19 cellular contexts compared by ENCODE assay signal in the genomic region with DNA sequence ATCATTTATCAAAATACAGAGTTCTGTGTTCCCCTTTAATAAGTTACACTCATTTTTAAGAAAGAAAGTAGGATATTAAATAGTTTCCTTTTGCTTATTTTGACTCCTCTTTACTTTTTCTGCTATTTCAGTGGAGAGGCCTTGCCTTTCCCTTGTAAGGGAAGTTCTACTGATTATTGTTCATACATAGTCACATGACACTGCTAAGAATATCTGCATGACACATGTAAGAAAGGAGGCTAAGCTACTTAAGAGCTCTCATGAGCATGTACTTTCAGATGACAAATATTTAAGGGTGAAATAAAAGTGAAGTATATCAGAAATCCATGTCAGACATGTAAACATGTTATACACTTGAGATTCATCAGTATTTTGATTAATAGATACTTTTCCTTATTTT. TPM values are rescaled to one million over a fixed set of nuclear protein-coding genes. Genes with fewer than 3 reads are reported as not detected.
DNase-seq lines count a peak whose midpoint lies in the region; ATAC-seq, FAIRE-seq and TF ChIP-seq lines count a peak whose summit lies in the region.
"Had no signal": no experiment of that assay in that cellular context is flagged by ENCODE, and none has a peak within 500 bp of the region (broad histone marks: within the 10 kb centered on the region; RNA-seq: fewer than 3 reads in every experiment).

No MANE protein-coding gene starts in this region.

- POLR2A ChIA-PET in K562 (lab: Yijun Ruan, JAX): interaction anchor here (0.6 kb wide), 1 partner anchor 80 kb away, joined by 4 read pairs; no protein-coding TSS in a partner anchor

- peaks cover 80% of the 10 kb centered on the region for H3K4me1 ChIP-seq in Karpas-422 (ENCODE audit: low read length)
- H3K4me1 ChIP-seq in K562 (replicated peaks in 1 of 2; ENCODE audit: control insufficient read depth in 2 of 2, insufficient read depth in 2 of 2, low read length in 2 of 2): no peaks in the 10 kb centered on the region
- H3K4me1 ChIP-seq: BLaER1, Caco-2 had no signal

- H3K27me3 ChIP-seq in Karpas-422 (ENCODE audit: low read length) (no peaks in the 10 kb centered on the region), K562 (ENCODE audit: control insufficient read depth in 2 of 2, insufficient read depth in 2 of 2, low read length in 2 of 2) (no peaks in the 10 kb centered on the region)
- H3K27me3 ChIP-seq: BLaER1 had no signal

- no peaks in the 10 kb centered on the region for H3K9me3 ChIP-seq in Karpas-422 (ENCODE audit: low read length)
- no peaks in the 10 kb centered on the region for H3K9me3 ChIP-seq in K562 (replicated peaks; ENCODE audit: control insufficient read depth, insufficient read depth, low read depth, low read length)
- H3K9me3 ChIP-seq: BLaER1, Caco-2 had no signal

- H3K27ac Mint-ChIP-seq in progenitor cell of endocrine pancreas: no peak overlapping the region
- H3K27ac Mint-ChIP-seq: CD8-positive, alpha-beta memory T cell; GM23338 had no signal

- CTCF ChIA-PET in K562 (lab: Yijun Ruan, JAX; ENCODE audit: low intra/inter-chr PET ratio): no interaction called here

- no peaks in the 10 kb centered on the region for H3K9me2 ChIP-seq in Karpas-422 (replicated peaks; ENCODE audit: insufficient read depth, low read length)

- H3K4me2 ChIP-seq in Karpas-422 (ENCODE audit: low read depth, low read length, poor library complexity, severe bottlenecking): peak overlapping the region; percentile 35
- H3K4me2 ChIP-seq in K562 (ENCODE audit: insufficient read depth, low read length): no peak overlapping the region
- H3K4me2 ChIP-seq: BLaER1, GM23338 had no signal

- TF ChIP-seq CTCF in K562 (IDR thresholded peaks at IDR 0.05 in 2 of 3, conservative IDR thresholded peaks at IDR 0.05 in 1 of 3; ENCODE audit: insufficient read depth in 2 of 3, low read depth in 1 of 3, low read length in 3 of 3) (no peak), fibroblast of mammary gland (conservative IDR thresholded peaks at IDR 0.05; ENCODE audit: control insufficient read depth, insufficient read depth, low read depth, low read length) (no peak), retinal pigment epithelial cell (conservative IDR thresholded peaks at IDR 0.05; ENCODE audit: low read depth, low read length) (no peak), progenitor cell of endocrine pancreas (IDR thresholded peaks at IDR 0.05; ENCODE audit: unreplicated experiment) (no peak)

- no peak for FAIRE-seq in K562 (lab: Jason Lieb, UNC)

- H3K9me1 ChIP-seq in K562 (ENCODE audit: control insufficient read depth, insufficient read depth, low read length): no peaks in the 10 kb centered on the region

- H2AFZ ChIP-seq in Karpas-422 (ENCODE audit: low read length) (no peak overlapping the region), K562 (ENCODE audit: low read depth, low read length) (no peak overlapping the region)
- H2AFZ ChIP-seq: GM23338 had no signal

- peaks cover 3% of the 10 kb centered on the region for H3K27me3 Mint-ChIP-seq in progenitor cell of endocrine pancreas
- H3K27me3 Mint-ChIP-seq: CD8-positive, alpha-beta memory T cell had no signal

- TF ChIP-seq RAD21 in K562 (CRISPR knock-in tag; conservative IDR thresholded peaks at IDR 0.05 in 1 of 2, IDR thresholded peaks at IDR 0.05 in 1 of 2): no peak

- peak overlapping the region; percentile 45 for H3K27ac ChIP-seq in Karpas-422 (ENCODE audit: low read length)
- H3K27ac ChIP-seq in K562 (ENCODE audit: extremely low read depth, low read depth, low read length): no peak overlapping the region
- H3K27ac ChIP-seq: 22Rv1, BLaER1, HL-60 had no signal

- H3K9me3 Mint-ChIP-seq in progenitor cell of endocrine pancreas (ENCODE audit: low read depth): no peaks in the 10 kb centered on the region
- H3K9me3 Mint-ChIP-seq: GM23338 had no signal

- no peak for TF ChIP-seq EP300 in K562 (IDR thresholded peaks at IDR 0.05; ENCODE audit: low read length)

- no peak for TF ChIP-seq POLR2A in K562 (conservative IDR thresholded peaks at IDR 0.05)

- no peak overlapping the region for H3K4me3 Mint-ChIP-seq in progenitor cell of endocrine pancreas (ENCODE audit: low read depth)
- H3K4me3 Mint-ChIP-seq: CD8-positive, alpha-beta memory T cell; GM23338 had no signal

- H3K36me3 ChIP-seq in Karpas-422 (ENCODE audit: insufficient read depth, low read length) (no peaks in the 10 kb centered on the region), K562 (ENCODE audit: control insufficient read depth, insufficient read depth, low read length) (no peaks in the 10 kb centered on the region)
- H3K36me3 ChIP-seq: BLaER1 had no signal

- DNase-seq in Karpas-422 (peak; percentile 62), K562 (ENCODE audit: extremely low read depth in 1 of 4, low spot score in 3 of 4) (no peak), fibroblast of mammary gland (ENCODE audit: low read depth) (peak; percentile 2), retinal pigment epithelial cell (ENCODE audit: low read depth) (peak; percentile 68), HPDE6-E6E7 (ENCODE audit: extremely low spot score) (no peak), progenitor cell of endocrine pancreas (ENCODE audit: low spot score, unreplicated experiment) (no peak)
- DNase-seq in activated CD8-positive, alpha-beta memory T cell treated with anti-CD3 and anti-CD28 coated beads, Interleukin-2, amount 50 U/mL, for 4 hours: no peak
- DNase-seq: AML-193; Caco-2; CD8-positive, alpha-beta memory T cell; DND-41; GF-D8; H7; IMR-90 had no signal

- H4K20me1 ChIP-seq in Karpas-422 (ENCODE audit: insufficient read depth, low read depth, low read length) (no peaks in the 10 kb centered on the region), K562 (replicated peaks; ENCODE audit: control insufficient read depth, insufficient read depth, low read length) (no peaks in the 10 kb centered on the region)
- H4K20me1 ChIP-seq: BLaER1 had no signal

- intact Hi-C loops in K562 (cut with micrococcal nuclease): no loop called here

- H3K4me3 ChIP-seq in Karpas-422 (ENCODE audit: low read length) (no peak overlapping the region), K562 (no peak overlapping the region), fibroblast of mammary gland (ENCODE audit: control insufficient read depth, low read depth, low read length) (no peak overlapping the region), retinal pigment epithelial cell (ENCODE audit: low read length) (no peak overlapping the region)
- H3K4me3 ChIP-seq: BLaER1, GM23338 had no signal

- ATAC-seq in K562: no peak
- ATAC-seq: GM23338 had no signal

- H3K9ac ChIP-seq in Karpas-422 (ENCODE audit: low read length) (no peak overlapping the region), K562 (ENCODE audit: insufficient read depth in 1 of 2, low read depth in 2 of 2, low read length in 2 of 2) (no peak overlapping the region)
- H3K9ac ChIP-seq: BLaER1 had no signal

- no peaks in the 10 kb centered on the region for H3K36me3 Mint-ChIP-seq in progenitor cell of endocrine pancreas (ENCODE audit: insufficient read depth)
- H3K36me3 Mint-ChIP-seq: CD8-positive, alpha-beta memory T cell had no signal

- H3K4me1 Mint-ChIP-seq in progenitor cell of endocrine pancreas (ENCODE audit: low read depth): peaks cover 2% of the 10 kb centered on the region
- H3K4me1 Mint-ChIP-seq: CD8-positive, alpha-beta memory T cell had no signal

- BruUV-seq in K562 (replicated peaks; lab: Mats Ljungman, UMichigan): no TSS peak

- peaks cover 99% of the 10 kb centered on the region for H3K79me2 ChIP-seq in Karpas-422 (ENCODE audit: low read length)
- no peaks in the 10 kb centered on the region for H3K79me2 ChIP-seq in K562 (ENCODE audit: control insufficient read depth, insufficient read depth, low read length)

- in situ Hi-C loops in K562 (cut with MboI): no loop called here

TF ChIP-seq in K562, 482 proteins besides CTCF, POLR2A, EP300 and RAD21:
- TF ChIP-seq ZBTB1 (CRISPR knock-in tag; IDR thresholded peaks at IDR 0.05; ENCODE audit: borderline replicate concordance, low read depth) (no peak), TFE3 (CRISPR knock-in tag; IDR thresholded peaks at IDR 0.05) (peak; percentile 74)

RNA-seq across cellular contexts. Expression of gene MYRIP, which starts 39.0 kb away (rescaled TPM):
- total RNA-seq in Karpas-422 (2014; rRNA removed; shearing (Covaris generic); ENCODE audit: low replicate concordance): 19.0 and 36.1 TPM in 2 replicates
- not detected in 2 replicates for total RNA-seq in K562 (2011; cell fraction: chromatin; rRNA removed; ENCODE audit: low replicate concordance)
- total RNA-seq in K562 (2011; cell fraction: nucleolus; rRNA removed): not detected in 2 replicates
- total RNA-seq in K562 (2011; cell fraction: nucleoplasm; rRNA removed): 0.46 TPM in 1 of 2 replicates, not detected in the other
- total RNA-seq in K562 (2014; rRNA removed) (0.04 TPM in 1 of 2 replicates, not detected in the other), K562 (2014; rRNA removed; fragmentation: Illumina TruSeq; extraction: Trizol) (not detected in 2 replicates), K562 (2015; rRNA removed; fragmentation: Illumina TruSeq; extraction: Trizol) (not detected in 2 replicates), K562 (2021) (0.07 TPM in 1 of 2 replicates, not detected in the other), progenitor cell of endocrine pancreas (0.29 and 0.57 TPM in 2 replicates)
- polyA plus RNA-seq in K562 (2011; rRNA removed) (not detected in 2 replicates), K562 (2014; fragmentation: Illumina TruSeq; extraction: Trizol) (0.12 TPM in 1 of 2 replicates, not detected in the other), K562 (2014; fragmentation: Nextera tagmentation; extraction: Ambion mirVana) (under 1 TPM in 1 of 2 experiments, not detected in 1; 0.03 TPM), K562 (2014; rRNA removed) (not detected in 2 replicates)
- polyA plus RNA-seq in K562 (2011; cell fraction: cytosol; rRNA removed): 0.01 and 0.03 TPM in 2 replicates
- polyA plus RNA-seq in K562 (2011; cell fraction: nucleus; rRNA removed): 0.09 TPM in 1 of 2 replicates, not detected in the other
- 0.04 TPM in 1 of 2 replicates, not detected in the other for polyA plus RNA-seq in K562 (2012)
- not detected in 2 replicates for polyA minus RNA-seq in K562 (2011; rRNA and poly(A)+ RNA removed)
- not detected in 2 replicates for polyA minus RNA-seq in K562 (2011; cell fraction: cytosol; rRNA and poly(A)+ RNA removed)
- under 0.01 TPM in 1 of 2 replicates, not detected in the other for polyA minus RNA-seq in K562 (2011; cell fraction: nucleus; rRNA and poly(A)+ RNA removed)
- total RNA-seq: A673; CD8-positive, alpha-beta memory T cell; IMR-90 had no signal
- polyA plus RNA-seq: CD8-positive, alpha-beta memory T cell; IMR-90 had no signal

Comparison
In these comparisons a context has a peak if more than half of its experiments do, and no peak if none do; other contexts are left out.
1. DNase-seq: peak in Karpas-422 (single experiment), fibroblast of mammary gland (single experiment) and retinal pigment epithelial cell (single experiment); none in K562 (0 of 4), HPDE6-E6E7 (single experiment), progenitor cell of endocrine pancreas (single experiment) and activated CD8-positive, alpha-beta memory T cell treated with anti-CD3 and anti-CD28 coated beads, Interleukin-2, amount 50 U/mL, for 4 hours (single experiment).
2. RNA of gene MYRIP, which starts 39.0 kb away (total RNA-seq): 19.0 to 36.1 TPM in Karpas-422; 0.29 to 0.57 TPM in progenitor cell of endocrine pancreas and 0.04 to 0.46 TPM in K562; every median in the first group is over 10 times any median in the second.